In the genomic region with DNA sequence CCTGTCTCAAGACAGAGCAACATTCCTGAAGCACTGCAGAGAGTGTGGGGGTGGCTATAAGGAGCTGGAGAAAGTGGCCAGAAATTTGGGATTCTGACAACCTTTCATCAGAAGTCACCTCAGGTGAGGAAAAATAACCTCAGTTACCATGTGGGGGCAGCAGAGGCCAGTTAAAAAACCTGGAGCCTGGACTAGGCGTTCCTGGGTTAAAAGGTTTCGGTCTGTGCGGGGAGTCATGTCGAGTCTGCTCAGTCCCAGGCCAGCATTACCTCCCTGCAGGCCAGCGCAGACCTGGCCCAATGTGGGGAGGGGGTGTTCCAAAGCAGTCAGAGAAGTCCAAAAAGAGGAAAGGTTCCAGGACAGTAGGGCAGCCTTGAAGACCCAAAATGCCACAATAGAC, we compare ENCODE assay signal across 8 cellular contexts. TPM values are rescaled to one million over a fixed set of nuclear protein-coding genes. Genes with fewer than 3 reads are reported as not detected.
A peak's percentile ranks its signal among the peaks of the same experiment; 100 is the strongest.
DNase-seq lines count a peak whose midpoint lies in the region; ATAC-seq and TF ChIP-seq lines count a peak whose summit lies in the region.
"Had no signal": no experiment of that assay in that cellular context is flagged by ENCODE, and none has a peak within 500 bp of the region (broad histone marks: within the 10 kb centered on the region; RNA-seq: fewer than 3 reads in every experiment).

No MANE protein-coding gene starts in this region.

- peak; percentile 44 for TF ChIP-seq CTCF in DOHH2 (IDR thresholded peaks at IDR 0.05; ENCODE audit: low read depth, low read length, poor library complexity, severe bottlenecking)
- peak; percentile 57 for TF ChIP-seq CTCF in HFFc6 (IDR thresholded peaks at IDR 0.05)

- no peak overlapping the region for H3K4me3 ChIP-seq in DOHH2 (ENCODE audit: low read length)
- H3K4me3 ChIP-seq in effector memory CD4-positive, alpha-beta T cell (ENCODE audit: insufficient read depth, low read depth, low read length, poor library complexity, severe bottlenecking) = no peak overlapping the region

- no peaks in the 10 kb centered on the region for H3K79me2 ChIP-seq in DOHH2 (ENCODE audit: control insufficient read depth, low read length)

- H3K9me3 Mint-ChIP-seq in HFFc6 = no peaks in the 10 kb centered on the region
- no peaks in the 10 kb centered on the region for H3K9me3 Mint-ChIP-seq in stimulated activated naive B cell treated with anti-CD40 and anti-IgM and Interleukin-4, amounts not matched to agents 10 μg/mL and 1 μg/mL and 100 μg/mL, for 72 hours
- H3K9me3 Mint-ChIP-seq: T-cell had no signal

- ATAC-seq in stimulated activated naive B cell treated with anti-CD40 and anti-IgM and Interleukin-4, amounts not matched to agents 10 μg/mL and 1 μg/mL and 100 μg/mL, for 72 hours (replicated peaks) = peak; percentile 53 to 59
- ATAC-seq: T-cell had no signal

- no peaks in the 10 kb centered on the region for H3K4me1 ChIP-seq in DOHH2 (ENCODE audit: control insufficient read depth, low read length)
- no peaks in the 10 kb centered on the region for H3K4me1 ChIP-seq in effector memory CD4-positive, alpha-beta T cell (ENCODE audit: control insufficient read depth, insufficient read depth, low read length, poor library complexity, severe bottlenecking)

- H3F3A ChIP-seq in DOHH2 (ENCODE audit: control insufficient read depth, insufficient read depth) = no peaks in the 10 kb centered on the region

- no peaks in the 10 kb centered on the region for H3K9me3 ChIP-seq in DOHH2 (ENCODE audit: control insufficient read depth, insufficient read depth, low read length)
- no peaks in the 10 kb centered on the region for H3K9me3 ChIP-seq in effector memory CD4-positive, alpha-beta T cell (ENCODE audit: control insufficient read depth, low read length)

- no peak overlapping the region for H3K27ac Mint-ChIP-seq in HFFc6
- H3K27ac Mint-ChIP-seq in stimulated activated naive B cell treated with anti-CD40 and anti-IgM and Interleukin-4, amounts not matched to agents 10 μg/mL and 1 μg/mL and 100 μg/mL, for 72 hours = no peak overlapping the region
- H3K27ac Mint-ChIP-seq: T-cell had no signal

- H3K36me3 ChIP-seq in DOHH2 (ENCODE audit: control insufficient read depth, low read length) = no peaks in the 10 kb centered on the region
- no peaks in the 10 kb centered on the region for H3K36me3 ChIP-seq in effector memory CD4-positive, alpha-beta T cell (ENCODE audit: control insufficient read depth, insufficient read depth, low read length)

- no peaks in the 10 kb centered on the region for H3K4me1 Mint-ChIP-seq in HFFc6 (ENCODE audit: low read depth)
- peaks cover 0 to 2% of the 10 kb centered on the region in 2 donors for H3K4me1 Mint-ChIP-seq in stimulated activated naive B cell treated with anti-CD40 and anti-IgM and Interleukin-4, amounts not matched to agents 10 μg/mL and 1 μg/mL and 100 μg/mL, for 72 hours
- H3K4me1 Mint-ChIP-seq: T-cell had no signal

- no peak overlapping the region for H3K4me3 Mint-ChIP-seq in HFFc6
- H3K4me3 Mint-ChIP-seq in stimulated activated naive B cell treated with anti-CD40 and anti-IgM and Interleukin-4, amounts not matched to agents 10 μg/mL and 1 μg/mL and 100 μg/mL, for 72 hours = no peak overlapping the region
- H3K4me3 Mint-ChIP-seq: T-cell had no signal

- H3K27ac ChIP-seq in DOHH2 (ENCODE audit: low read depth, low read length) = no peak overlapping the region
- no peak overlapping the region for H3K27ac ChIP-seq in effector memory CD4-positive, alpha-beta T cell (ENCODE audit: insufficient read depth, low read length, poor library complexity, severe bottlenecking)

- no peaks in the 10 kb centered on the region for H3K27me3 ChIP-seq in DOHH2 (ENCODE audit: control insufficient read depth, low read length)
- no peaks in the 10 kb centered on the region for H3K27me3 ChIP-seq in effector memory CD4-positive, alpha-beta T cell (replicated peaks; ENCODE audit: control insufficient read depth, insufficient read depth, low read length, poor library complexity, severe bottlenecking)

- no peaks in the 10 kb centered on the region for H3K36me3 Mint-ChIP-seq in HFFc6 (ENCODE audit: low read depth)
- H3K36me3 Mint-ChIP-seq in stimulated activated naive B cell treated with anti-CD40 and anti-IgM and Interleukin-4, amounts not matched to agents 10 μg/mL and 1 μg/mL and 100 μg/mL, for 72 hours = no peaks in the 10 kb centered on the region
- H3K36me3 Mint-ChIP-seq: T-cell had no signal

- no peak overlapping the region for H3K4me2 ChIP-seq in DOHH2 (ENCODE audit: low read length)

- H3K9me2 ChIP-seq in DOHH2 (replicated peaks; ENCODE audit: control insufficient read depth, low read length) = no peaks in the 10 kb centered on the region

- peaks cover 6% of the 10 kb centered on the region; the same call in 1 of the 2 replicates for H3K27me3 Mint-ChIP-seq in HFFc6 (ENCODE audit: insufficient read depth)
- peaks cover 0 to 39% of the 10 kb centered on the region in 2 donors for H3K27me3 Mint-ChIP-seq in stimulated activated naive B cell treated with anti-CD40 and anti-IgM and Interleukin-4, amounts not matched to agents 10 μg/mL and 1 μg/mL and 100 μg/mL, for 72 hours

- no peaks in the 10 kb centered on the region for H4K20me1 ChIP-seq in DOHH2 (ENCODE audit: control insufficient read depth, insufficient read depth, low read depth, low read length)

- peak; percentile 4 for DNase-seq in HFFc6
- DNase-seq in UCSD-AML1 (lab: John Stamatoyannopoulos, UW; ENCODE audit: unreplicated experiment) = peak; percentile 30
- peak; percentile 7 for DNase-seq in germinal center (ENCODE audit: low spot score)
- DNase-seq in stimulated activated naive B cell treated with anti-CD40 and anti-IgM and Interleukin-4, amounts not matched to agents 10 μg/mL and 1 μg/mL and 100 μg/mL, for 72 hours = no peak
- DNase-seq in activated gamma-delta T cell (lab: John Stamatoyannopoulos, UW) = no peak
- no peak for DNase-seq in effector memory CD4-positive, alpha-beta T cell

RNA-seq across cellular contexts. Expression of gene NALF2, which starts 10.9 kb away (rescaled TPM):
- not detected for total RNA-seq in HFFc6 (2021; fragmentation: NEBNext Ultra II Directional; extraction: Animal tissue kit (Norgen Biotek cat#: 25700))

Comparison
In these comparisons a context has a peak if more than half of its experiments do, and no peak if none do; other contexts are left out.
1. DNase-seq: peak in HFFc6 (single experiment), UCSD-AML1 (single experiment) and germinal center (single experiment); none in stimulated activated naive B cell treated with anti-CD40 and anti-IgM and Interleukin-4, amounts not matched to agents 10 μg/mL and 1 μg/mL and 100 μg/mL, for 72 hours (single experiment), activated gamma-delta T cell (single experiment) and effector memory CD4-positive, alpha-beta T cell (0 of 3).